ENCODE assay signal across 9 cellular contexts in genomic region chr10:100986623-100986951, GRCh38. TPM values are rescaled to one million over a fixed set of nuclear protein-coding genes. Genes with fewer than 3 reads are reported as not detected.
DNase-seq lines count a peak whose midpoint lies in the region; ATAC-seq, FAIRE-seq and TF ChIP-seq lines count a peak whose summit lies in the region.
"Had no signal": no experiment of that assay in that cellular context is flagged by ENCODE, and none has a peak within 500 bp of the region (broad histone marks: within the 10 kb centered on the region; RNA-seq: fewer than 3 reads in every experiment).

No MANE protein-coding gene starts in this region.

- DNase-seq in SK-N-SH (no peak), keratinocyte (ENCODE audit: low read depth, low spot score) (no peak), A172 (ENCODE audit: low spot score) (no peak), NCI-H446 (lab: John Stamatoyannopoulos, UW) (no peak)
- DNase-seq: 8988T had no signal

- H3K4me1 ChIP-seq in SK-N-SH (ENCODE audit: control insufficient read depth in 1 of 2, insufficient read depth in 2 of 2, low read depth in 1 of 2, low read length in 1 of 2) (peaks cover 21 to 45% of the 10 kb centered on the region in 2 experiments), keratinocyte (ENCODE audit: control insufficient read depth, extremely low read depth, insufficient read depth, low read length) (peaks cover 17% of the 10 kb centered on the region), subcutaneous abdominal adipose tissue (ENCODE audit: control insufficient read depth in 5 of 5, insufficient read depth in 5 of 5, low read length in 5 of 5) (peaks cover 8 to 26% (median 23%) of the 10 kb centered on the region in 5 donors)

- WGBS in SK-N-SH (ENCODE audit: low lambda C conversion rate), result 14% methylated on average over 1 of the region's 17 CpGs

- TF ChIP-seq EP300 in SK-N-SH (IDR thresholded peaks at IDR 0.05; ENCODE audit: borderline replicate concordance in 1 of 2, low read depth in 1 of 2, low read length in 1 of 2), result no peak

- H3K36me3 ChIP-seq in SK-N-SH (replicated peaks in 1 of 2; ENCODE audit: control insufficient read depth in 1 of 2, insufficient read depth in 2 of 2, low read length in 1 of 2), result peaks cover 29 to 47% of the 10 kb centered on the region in 2 experiments
- peaks cover 26 to 41% of the 10 kb centered on the region in 2 experiments for H3K36me3 ChIP-seq in keratinocyte (ENCODE audit: control insufficient read depth in 2 of 2, extremely low read depth in 1 of 2, insufficient read depth in 2 of 2, low read length in 2 of 2)
- peaks cover 0 to 59% (median 29%) of the 10 kb centered on the region in 5 donors for H3K36me3 ChIP-seq in subcutaneous abdominal adipose tissue (ENCODE audit: control insufficient read depth in 5 of 5, insufficient read depth in 5 of 5, low read length in 5 of 5)

- H3K27ac ChIP-seq in SK-N-SH (ENCODE audit: low read depth in 2 of 2, low read length in 1 of 2) (peak overlapping the region in 1 of 2 experiments; percentile 95; a peak in 2 of 4 replicates), keratinocyte (ENCODE audit: control insufficient read depth, insufficient read depth, low read length) (peak overlapping the region; percentile 63), subcutaneous abdominal adipose tissue (ENCODE audit: low read depth, low read length) (peak overlapping the region; percentile 74)

- peak overlapping the region; percentile 85 to 98 for H3K4me3 ChIP-seq in SK-N-SH (ENCODE audit: low read depth in 2 of 2, low read length in 1 of 2)
- H3K4me3 ChIP-seq in keratinocyte (ENCODE audit: control insufficient read depth in 2 of 3, extremely low read depth in 1 of 3, insufficient read depth in 2 of 3, low read depth in 1 of 3, low read length in 3 of 3), result peak overlapping the region; percentile 85 to 98 (median 87)
- peak overlapping the region; percentile 87 to 96 (median 93) for H3K4me3 ChIP-seq in subcutaneous abdominal adipose tissue (ENCODE audit: low read depth in 1 of 5, low read length in 5 of 5)

- H3K4me2 ChIP-seq in SK-N-SH (peak overlapping the region; percentile 98), keratinocyte (ENCODE audit: control insufficient read depth, extremely low read depth, insufficient read depth, low read depth, low read length) (peak overlapping the region; percentile 97)

- no peaks in the 10 kb centered on the region for H3K9me3 Mint-ChIP-seq in activated naive CD8-positive, alpha-beta T cell (ENCODE audit: low read depth)

- dilution Hi-C loops in keratinocyte (cut with MboI; ENCODE audit: extremely low pct_ligation_motif_present, low sequenced_read_pairs), result no loop called here

- peaks cover 4% of the 10 kb centered on the region for H3K9me1 ChIP-seq in keratinocyte (ENCODE audit: control insufficient read depth, extremely low read depth, insufficient read depth, low read length)

- peaks cover 57% of the 10 kb centered on the region for H3K79me2 ChIP-seq in SK-N-SH (ENCODE audit: insufficient read depth)
- peaks cover 56% of the 10 kb centered on the region for H3K79me2 ChIP-seq in keratinocyte (ENCODE audit: control insufficient read depth, insufficient read depth, low read length)

- H3K36me3 Mint-ChIP-seq in activated naive CD8-positive, alpha-beta T cell, result peaks cover 19% of the 10 kb centered on the region

- no peak for FAIRE-seq in keratinocyte (lab: Jason Lieb, UNC)

- TF ChIP-seq CTCF in SK-N-SH (IDR thresholded peaks at IDR 0.05) (no peak), keratinocyte (optimal IDR thresholded peaks at IDR 0.05 in 1 of 3, IDR thresholded peaks at IDR 0.05 in 1 of 3, conservative IDR thresholded peaks at IDR 0.05 in 1 of 3; ENCODE audit: extremely low read depth in 1 of 3, insufficient read depth in 2 of 3, low read length in 3 of 3) (no peak)

- peak overlapping the region; percentile 84 for H3K9ac ChIP-seq in SK-N-SH
- H3K9ac ChIP-seq in keratinocyte (ENCODE audit: control insufficient read depth, extremely low read depth, insufficient read depth, low read length), result peak overlapping the region; percentile 85
- H3K9ac ChIP-seq in subcutaneous abdominal adipose tissue (ENCODE audit: low read length in 5 of 5), result peak overlapping the region in 4 of 5 donors; percentile 77 to 93 (median 88)

- no peaks in the 10 kb centered on the region for H3K9me3 ChIP-seq in SK-N-SH
- no peaks in the 10 kb centered on the region for H3K9me3 ChIP-seq in keratinocyte (ENCODE audit: control insufficient read depth, low read depth, low read length)
- no peaks in the 10 kb centered on the region for H3K9me3 ChIP-seq in subcutaneous abdominal adipose tissue (ENCODE audit: control insufficient read depth in 5 of 5, low read length in 5 of 5)

- no peak for TF ChIP-seq RAD21 in SK-N-SH (IDR thresholded peaks at IDR 0.05; ENCODE audit: low read length)

- no peak; the same call in 2 of the 3 replicates for ATAC-seq in SK-N-SH treated with all-trans-retinoic acid at 6 μM for 48 hours
- ATAC-seq in HG03175 (IDR thresholded peaks at IDR 0.05; ENCODE audit: unreplicated experiment), result no peak

- H3K4me3 Mint-ChIP-seq in activated naive CD8-positive, alpha-beta T cell, result peak overlapping the region; percentile 99

- peaks cover 44% of the 10 kb centered on the region for H3K4me1 Mint-ChIP-seq in activated naive CD8-positive, alpha-beta T cell (ENCODE audit: low read depth)

- CTCF ChIA-PET in SK-N-SH (lab: Yijun Ruan, JAX), result interaction anchor here (1.1 to 24.5 kb wide), 3 partner anchors 12 to 67 kb away, joined by 3 to 443 read pairs (median 81); partner anchors contain the start of gene LZTS2

- H3K27me3 ChIP-seq in SK-N-SH (ENCODE audit: insufficient read depth) (no peaks in the 10 kb centered on the region), keratinocyte (ENCODE audit: control insufficient read depth, extremely low read depth, insufficient read depth, low read length) (no peaks in the 10 kb centered on the region), subcutaneous abdominal adipose tissue (ENCODE audit: control insufficient read depth in 5 of 5, insufficient read depth in 4 of 5, low read length in 5 of 5) (no peaks in the 10 kb centered on the region)

- H2AFZ ChIP-seq in SK-N-SH (ENCODE audit: low read depth) (peak overlapping the region; percentile 90; the same call in 1 of the 2 replicates), keratinocyte (ENCODE audit: control insufficient read depth, low read length) (peak overlapping the region; percentile 99)

- no peaks in the 10 kb centered on the region for H3K27me3 Mint-ChIP-seq in activated naive CD8-positive, alpha-beta T cell

- H3F3A ChIP-seq in SK-N-SH (replicated peaks; ENCODE audit: insufficient read depth), result no peaks in the 10 kb centered on the region

- POLR2A ChIA-PET in SK-N-SH (lab: Yijun Ruan, JAX), result interaction anchor here (1.1 kb wide), 1 partner anchor 45 kb away, joined by 3 read pairs; the partner anchor contains the start of genes PDZD7 and SFXN3

- 0 out of 2 replicates have a peak, but pooled peaks cover 4% of the 10 kb centered on the region for H4K20me1 ChIP-seq in SK-N-SH (ENCODE audit: insufficient read depth)
- H4K20me1 ChIP-seq in keratinocyte (ENCODE audit: control insufficient read depth, extremely low read depth, insufficient read depth, low read length), result no peaks in the 10 kb centered on the region

- no peaks in the 10 kb centered on the region for H3K9me2 ChIP-seq in SK-N-SH

- H3K27ac Mint-ChIP-seq in activated naive CD8-positive, alpha-beta T cell, result peak overlapping the region; percentile 99

RNA-seq across cellular contexts. Expression of gene MRPL43, which starts 0.7 kb away (rescaled TPM):
- polyA plus RNA-seq in SK-N-SH (2012; rRNA removed) (173 and 208 TPM in 2 replicates), keratinocyte (71.1 to 105 TPM (median 75.3 TPM) in 3 replicates)
- polyA plus RNA-seq in SK-N-SH (2012; cell fraction: cytosol; rRNA removed), result 100 and 140 TPM in 2 replicates
- polyA plus RNA-seq in SK-N-SH (2012; cell fraction: nucleus; rRNA removed), result 160 and 186 TPM in 2 replicates
- polyA plus RNA-seq in keratinocyte (2011; ENCODE audit: low read depth), result 18.7 TPM
- polyA plus RNA-seq in keratinocyte (2011; cell fraction: cytosol; rRNA removed), result 58.8 and 96.9 TPM in 2 replicates
- polyA plus RNA-seq in keratinocyte (2011; cell fraction: nucleus; rRNA removed), result 43.4 and 62.6 TPM in 2 replicates
- 87.8 and 108 TPM in 2 replicates for polyA plus RNA-seq in keratinocyte (2012; ENCODE audit: low replicate concordance)
- polyA minus RNA-seq in keratinocyte, result 26.0 to 32.3 TPM (median 28.7 TPM) in 3 replicates
- 56.2 TPM for polyA minus RNA-seq in keratinocyte (2011; cell fraction: cytosol; rRNA and poly(A)+ RNA removed)
- 15.3 and 21.1 TPM in 2 replicates for polyA minus RNA-seq in keratinocyte (2011; cell fraction: nucleus; rRNA and poly(A)+ RNA removed)
- 92.5 and 118 TPM in 2 replicates for total RNA-seq in A172 (2014; rRNA removed; shearing (Covaris generic))

RNA-seq across cellular contexts. Expression of gene TWNK, which starts 0.8 kb away (rescaled TPM):
- polyA plus RNA-seq in SK-N-SH (2012; rRNA removed) (16.4 and 20.0 TPM in 2 replicates), keratinocyte (10.1 to 16.9 TPM (median 12.9 TPM) in 3 replicates)
- 16.6 and 20.2 TPM in 2 replicates for polyA plus RNA-seq in SK-N-SH (2012; cell fraction: cytosol; rRNA removed)
- polyA plus RNA-seq in SK-N-SH (2012; cell fraction: nucleus; rRNA removed), result 15.7 and 20.7 TPM in 2 replicates
- 14.5 TPM for polyA plus RNA-seq in keratinocyte (2011; ENCODE audit: low read depth)
- polyA plus RNA-seq in keratinocyte (2011; cell fraction: cytosol; rRNA removed), result 9.7 and 10.5 TPM in 2 replicates
- 16.0 and 17.1 TPM in 2 replicates for polyA plus RNA-seq in keratinocyte (2011; cell fraction: nucleus; rRNA removed)
- 11.5 and 17.0 TPM in 2 replicates for polyA plus RNA-seq in keratinocyte (2012; ENCODE audit: low replicate concordance)
- 10.7 to 18.9 TPM (median 17.8 TPM) in 3 replicates for polyA minus RNA-seq in keratinocyte
- 11.9 TPM for polyA minus RNA-seq in keratinocyte (2011; cell fraction: cytosol; rRNA and poly(A)+ RNA removed)
- polyA minus RNA-seq in keratinocyte (2011; cell fraction: nucleus; rRNA and poly(A)+ RNA removed), result 6.3 and 9.1 TPM in 2 replicates
- 6.4 and 25.1 TPM in 2 replicates for total RNA-seq in A172 (2014; rRNA removed; shearing (Covaris generic))

RNA-seq across cellular contexts. Expression of gene LZTS2, which starts 13.0 kb away (rescaled TPM):
- polyA plus RNA-seq in SK-N-SH (2012; rRNA removed) (50.6 and 52.2 TPM in 2 replicates), keratinocyte (18.1 to 36.7 TPM (median 18.6 TPM) in 3 replicates)
- 18.5 and 31.3 TPM in 2 replicates for polyA plus RNA-seq in SK-N-SH (2012; cell fraction: cytosol; rRNA removed)
- 105 and 145 TPM in 2 replicates for polyA plus RNA-seq in SK-N-SH (2012; cell fraction: nucleus; rRNA removed)
- 12.2 TPM for polyA plus RNA-seq in keratinocyte (2011; ENCODE audit: low read depth)
- 20.5 and 45.3 TPM in 2 replicates for polyA plus RNA-seq in keratinocyte (2011; cell fraction: cytosol; rRNA removed)
- polyA plus RNA-seq in keratinocyte (2011; cell fraction: nucleus; rRNA removed), result 64.4 and 90.2 TPM in 2 replicates
- 26.0 and 29.4 TPM in 2 replicates for polyA plus RNA-seq in keratinocyte (2012; ENCODE audit: low replicate concordance)
- 19.3 to 30.7 TPM (median 27.6 TPM) in 3 replicates for polyA minus RNA-seq in keratinocyte
- polyA minus RNA-seq in keratinocyte (2011; cell fraction: cytosol; rRNA and poly(A)+ RNA removed), result 48.3 TPM
- polyA minus RNA-seq in keratinocyte (2011; cell fraction: nucleus; rRNA and poly(A)+ RNA removed), result 34.0 and 40.1 TPM in 2 replicates
- total RNA-seq in A172 (2014; rRNA removed; shearing (Covaris generic)), result 66.5 and 76.9 TPM in 2 replicates

RNA-seq across cellular contexts. Expression of gene SEMA4G, which starts 17.3 kb away (rescaled TPM):
- polyA plus RNA-seq in SK-N-SH (2012; rRNA removed), result 15.0 and 16.2 TPM in 2 replicates
- polyA plus RNA-seq in SK-N-SH (2012; cell fraction: cytosol; rRNA removed), result 6.9 and 10.2 TPM in 2 replicates
- polyA plus RNA-seq in SK-N-SH (2012; cell fraction: nucleus; rRNA removed), result 32.3 and 32.7 TPM in 2 replicates
- 0.98 to 1.9 TPM (median 1.2 TPM) in 3 replicates for polyA plus RNA-seq in keratinocyte
- polyA plus RNA-seq in keratinocyte (2011; ENCODE audit: low read depth), result 0.55 TPM
- polyA plus RNA-seq in keratinocyte (2011; cell fraction: cytosol; rRNA removed), result 0.94 and 1.1 TPM in 2 replicates
- 3.6 and 3.8 TPM in 2 replicates for polyA plus RNA-seq in keratinocyte (2011; cell fraction: nucleus; rRNA removed)
- polyA plus RNA-seq in keratinocyte (2012; ENCODE audit: low replicate concordance), result 1.4 and 1.5 TPM in 2 replicates
- 2.1 to 4.8 TPM (median 2.4 TPM) in 3 replicates for polyA minus RNA-seq in keratinocyte
- polyA minus RNA-seq in keratinocyte (2011; cell fraction: cytosol; rRNA and poly(A)+ RNA removed), result 0.96 TPM
- 1.8 and 2.6 TPM in 2 replicates for polyA minus RNA-seq in keratinocyte (2011; cell fraction: nucleus; rRNA and poly(A)+ RNA removed)
- 0.05 TPM in 1 of 2 replicates, not detected in the other for total RNA-seq in A172 (2014; rRNA removed; shearing (Covaris generic))

RNA-seq across cellular contexts. Expression of gene PDZD7, which starts 44.3 kb away (rescaled TPM):
- polyA plus RNA-seq in SK-N-SH (2012; rRNA removed), result 1.9 and 2.3 TPM in 2 replicates
- polyA plus RNA-seq in SK-N-SH (2012; cell fraction: cytosol; rRNA removed), result 0.95 and 1.5 TPM in 2 replicates
- polyA plus RNA-seq in SK-N-SH (2012; cell fraction: nucleus; rRNA removed), result 5.4 and 6.8 TPM in 2 replicates
- polyA plus RNA-seq in keratinocyte, result 0.31 to 0.54 TPM (median 0.54 TPM) in 3 replicates
- polyA plus RNA-seq in keratinocyte (2011; ENCODE audit: low read depth), result 0.10 TPM
- 0.15 and 0.34 TPM in 2 replicates for polyA plus RNA-seq in keratinocyte (2011; cell fraction: cytosol; rRNA removed)
- polyA plus RNA-seq in keratinocyte (2011; cell fraction: nucleus; rRNA removed), result 1.1 and 1.2 TPM in 2 replicates
- polyA plus RNA-seq in keratinocyte (2012; ENCODE audit: low replicate concordance), result 0.34 and 1.0 TPM in 2 replicates
- polyA minus RNA-seq in keratinocyte, result 0.20 to 0.40 TPM in 2 of 3 replicates, not detected in the other
- polyA minus RNA-seq in keratinocyte (2011; cell fraction: cytosol; rRNA and poly(A)+ RNA removed), result not detected
- polyA minus RNA-seq in keratinocyte (2011; cell fraction: nucleus; rRNA and poly(A)+ RNA removed), result 0.11 and 0.78 TPM in 2 replicates
- 2.2 and 5.0 TPM in 2 replicates for total RNA-seq in A172 (2014; rRNA removed; shearing (Covaris generic))
